In genomic region chr11:66907751-66908173, GRCh38 we compare ENCODE assay signal across 21 cellular contexts. TPM values are rescaled to one million over a fixed set of nuclear protein-coding genes. Genes with fewer than 3 reads are reported as not detected.
DNase-seq lines count a peak whose midpoint lies in the region; ATAC-seq, FAIRE-seq and TF ChIP-seq lines count a peak whose summit lies in the region.
"Had no signal": no experiment of that assay in that cellular context is flagged by ENCODE, and none has a peak within 500 bp of the region (broad histone marks: within the 10 kb centered on the region; RNA-seq: fewer than 3 reads in every experiment).

No MANE protein-coding gene starts in this region.

- no peak overlapping the region for H4K5ac ChIP-seq in mesendoderm (ENCODE audit: low read length)

- no peak overlapping the region for H3K56ac ChIP-seq in mesendoderm (ENCODE audit: low read length)

- no peak overlapping the region for H2BK5ac ChIP-seq in mesendoderm (ENCODE audit: low read length)

- no peak overlapping the region for H2BK15ac ChIP-seq in mesendoderm (replicated peaks; ENCODE audit: low read depth)

- WGBS in mesendoderm (ENCODE audit: extremely low coverage, insufficient coverage, low lambda C conversion rate): no CpG with 5 or more reads among the region's 6 CpGs

- TF ChIP-seq CTCF in brain (conservative IDR thresholded peaks at IDR 0.05): no peak
- TF ChIP-seq CTCF in kidney (IDR thresholded peaks at IDR 0.05; ENCODE audit: borderline replicate concordance, extremely low read depth, insufficient read depth): no peak
- no peak for TF ChIP-seq CTCF in progenitor cell of endocrine pancreas (IDR thresholded peaks at IDR 0.05; ENCODE audit: unreplicated experiment)

- peaks cover 43% of the 10 kb centered on the region for H3K4me1 Mint-ChIP-seq in brain
- H3K4me1 Mint-ChIP-seq in progenitor cell of endocrine pancreas (ENCODE audit: low read depth): peaks cover 12% of the 10 kb centered on the region
- H3K4me1 Mint-ChIP-seq: activated CD4-positive, alpha-beta memory T cell treated with anti-CD3 and anti-CD28 coated beads, Interleukin-2, amount 10 ng/mL, durations not matched to agents 7 days and 5 days had no signal

- H2AK5ac ChIP-seq in mesendoderm (ENCODE audit: low read length): no peak overlapping the region

- peak overlapping the region; percentile 18 to 61 for H3K27ac ChIP-seq in kidney (ENCODE audit: low read depth in 2 of 2, low read length in 2 of 2)
- H3K27ac ChIP-seq in mesendoderm (ENCODE audit: low read depth, low read length): no peak overlapping the region
- H3K27ac ChIP-seq: WERI-Rb-1 had no signal

- H3K4me3 Mint-ChIP-seq in brain (no peak overlapping the region), progenitor cell of endocrine pancreas (ENCODE audit: low read depth) (no peak overlapping the region)
- H3K4me3 Mint-ChIP-seq: activated CD4-positive, alpha-beta memory T cell treated with anti-CD3 and anti-CD28 coated beads, Interleukin-2, amount 10 ng/mL, durations not matched to agents 7 days and 5 days; activated T-cell treated with anti-CD3 and anti-CD28 coated beads, Interleukin-2, amount 50 U/mL, for 4 hours; CD8-positive, alpha-beta T cell; dendritic cell treated with granulocyte-macrophage colony-stimulating factor and Interleukin-4, amounts not matched to agents 40 ng/mL and 50 ng/mL, for 4 days had no signal

- H3K27me3 ChIP-seq in mesendoderm (ENCODE audit: insufficient read depth, low read length, poor library complexity): no peaks in the 10 kb centered on the region

- H3K9me3 Mint-ChIP-seq in brain (no peaks in the 10 kb centered on the region), progenitor cell of endocrine pancreas (ENCODE audit: low read depth) (no peaks in the 10 kb centered on the region)
- H3K9me3 Mint-ChIP-seq: activated CD4-positive, alpha-beta memory T cell treated with anti-CD3 and anti-CD28 coated beads, Interleukin-2, amount 10 ng/mL, durations not matched to agents 7 days and 5 days; activated naive CD4-positive, alpha-beta T cell treated with anti-CD3 and anti-CD28 coated beads, Interleukin-2, amount 50 U/mL, for 72 hours; activated T-cell treated with anti-CD3 and anti-CD28 coated beads, Interleukin-2, amount 50 U/mL, for 4 hours; CD8-positive, alpha-beta T cell; dendritic cell treated with granulocyte-macrophage colony-stimulating factor and Interleukin-4, amounts not matched to agents 40 ng/mL and 50 ng/mL, for 4 days had no signal

- H3K27ac Mint-ChIP-seq in brain (peak overlapping the region; percentile 7 to 63 (median 25)), progenitor cell of endocrine pancreas (peak overlapping the region; percentile 49)
- H3K27ac Mint-ChIP-seq: activated CD4-positive, alpha-beta memory T cell treated with anti-CD3 and anti-CD28 coated beads, Interleukin-2, amount 10 ng/mL, durations not matched to agents 7 days and 5 days; CD8-positive, alpha-beta T cell; dendritic cell treated with granulocyte-macrophage colony-stimulating factor and Interleukin-4, amounts not matched to agents 40 ng/mL and 50 ng/mL, for 4 days had no signal

- H3K79me2 ChIP-seq in mesendoderm (ENCODE audit: control insufficient read depth, insufficient read depth, low read length): no peaks in the 10 kb centered on the region

- DNase-seq in HEK293T (ENCODE audit: extremely low spot score) (no peak), kidney (peak; percentile 83), progenitor cell of endocrine pancreas (ENCODE audit: low spot score, unreplicated experiment) (no peak), mesendoderm (no peak), kidney glomerular epithelial cell (lab: John Stamatoyannopoulos, UW) (no peak), ACHN (no peak)
- DNase-seq: activated CD4-positive, alpha-beta memory T cell treated with anti-CD3 and anti-CD28 coated beads, Interleukin-2, amount 10 ng/mL, durations not matched to agents 7 days and 5 days; activated T-cell treated with anti-CD3 and anti-CD28 coated beads, Interleukin-2, amount 50 U/mL, for 4 hours; CD8-positive, alpha-beta T cell; DND-41; MV-4-11; NCI-H2029 treated with DMSO at 0.1 percent for 48 hours; NCI-H524; SHP77 treated with DMSO at 0.1 percent for 48 hours; stimulated activated CD4-positive, alpha-beta T cell treated with anti-CD3 and anti-CD28 coated beads, Interleukin-4, amount 100 ng/mL, for 1 hour; WERI-Rb-1 had no signal

- no peak for FAIRE-seq in kidney (lab: Jason Lieb, UNC)

- no peak overlapping the region for H3K4me2 ChIP-seq in mesendoderm (ENCODE audit: low read length)

- no peak overlapping the region for H4K8ac ChIP-seq in mesendoderm (ENCODE audit: low read depth, low read length)

- in situ Hi-C loops in ACHN (cut with HindIII; ENCODE audit: low pct_ligation_motif_present, low pct_unique_long_range_greater_than_20kb, low sequenced_read_pairs): no loop called here

- H3K36me3 ChIP-seq in kidney (ENCODE audit: control insufficient read depth in 1 of 2, insufficient read depth in 2 of 2, low read length in 2 of 2) (no peaks in the 10 kb centered on the region), mesendoderm (ENCODE audit: control insufficient read depth, insufficient read depth, low read length) (no peaks in the 10 kb centered on the region)
- H3K36me3 ChIP-seq: WERI-Rb-1 had no signal

- H3K18ac ChIP-seq in mesendoderm (ENCODE audit: low read length): no peak overlapping the region

- CTCF ChIA-PET in HEK293T (lab: Yijun Ruan, JAX): no interaction called here

- peak overlapping the region in 1 of 2 donors; percentile 69 for H3K9ac ChIP-seq in kidney (ENCODE audit: low read length in 2 of 2)
- no peak overlapping the region for H3K9ac ChIP-seq in mesendoderm (ENCODE audit: low read length)

- no peaks in the 10 kb centered on the region for H3K79me1 ChIP-seq in mesendoderm (ENCODE audit: low read length)

- no peak overlapping the region for H2BK120ac ChIP-seq in mesendoderm (ENCODE audit: low read depth, low read length)

- no peak overlapping the region for H3K23ac ChIP-seq in mesendoderm (ENCODE audit: low read length)

- intact Hi-C loops in kidney (cut with DNase I): no loop called here

- POLR2A ChIA-PET in HEK293T (lab: Yijun Ruan, JAX): interaction anchor here (1.5 kb wide), 1 partner anchor 52 kb away, joined by 3 read pairs; no protein-coding TSS in a partner anchor

- no peak overlapping the region for H3K4ac ChIP-seq in mesendoderm (ENCODE audit: low read depth, low read length)

- no peaks in the 10 kb centered on the region for H3K9me3 ChIP-seq in kidney (ENCODE audit: control insufficient read depth in 1 of 2, low read length in 2 of 2)

- H3K36me3 Mint-ChIP-seq in brain (no peaks in the 10 kb centered on the region), progenitor cell of endocrine pancreas (ENCODE audit: insufficient read depth) (no peaks in the 10 kb centered on the region)
- H3K36me3 Mint-ChIP-seq: activated naive CD4-positive, alpha-beta T cell treated with anti-CD3 and anti-CD28 coated beads, Interleukin-2, amount 50 U/mL, for 72 hours; CD8-positive, alpha-beta T cell had no signal

- H3K4me3 ChIP-seq in kidney (ENCODE audit: low read length in 2 of 2): peak overlapping the region in 1 of 2 donors; percentile 62
- no peak overlapping the region for H3K4me3 ChIP-seq in mesendoderm (ENCODE audit: low read length)
- H3K4me3 ChIP-seq: skin epidermis had no signal

- H3K27me3 Mint-ChIP-seq in brain (no peaks in the 10 kb centered on the region), progenitor cell of endocrine pancreas (no peaks in the 10 kb centered on the region)
- H3K27me3 Mint-ChIP-seq: activated CD4-positive, alpha-beta memory T cell treated with anti-CD3 and anti-CD28 coated beads, Interleukin-2, amount 10 ng/mL, durations not matched to agents 7 days and 5 days had no signal

- ATAC-seq in HG03521 (IDR thresholded peaks at IDR 0.05; ENCODE audit: unreplicated experiment): no peak
- ATAC-seq: activated naive CD4-positive, alpha-beta T cell treated with anti-CD3 and anti-CD28 coated beads, Interleukin-2, amount 50 U/mL, for 72 hours; activated T-cell treated with anti-CD3 and anti-CD28 coated beads, Interleukin-2, amount 50 U/mL, for 4 hours; CD8-positive, alpha-beta T cell had no signal

- H3K4me1 ChIP-seq in kidney (ENCODE audit: control insufficient read depth in 1 of 2, insufficient read depth in 1 of 2, low read depth in 1 of 2, low read length in 2 of 2) (peaks cover 9 to 14% of the 10 kb centered on the region in 2 donors), mesendoderm (ENCODE audit: control insufficient read depth, low read depth, low read length) (peaks cover 1% of the 10 kb centered on the region)

TF ChIP-seq in HEK293T, 16 proteins besides CTCF, POLR2A, EP300 and RAD21:
- TF ChIP-seq ELF4 (IDR thresholded peaks at IDR 0.05) (no peak), BHLHE40 (IDR thresholded peaks at IDR 0.05; ENCODE audit: borderline replicate concordance) (no peak), SUZ12 (IDR thresholded peaks at IDR 0.05) (no peak), PKNOX1 (IDR thresholded peaks at IDR 0.05) (peak; percentile 7; the same call in 1 of the 2 replicates), FOXA1 (IDR thresholded peaks at IDR 0.05) (no peak), TARDBP (IDR thresholded peaks at IDR 0.05) (no peak)
TF ChIP-seq in HEK293T: peak in this region for 1.

RNA-seq across cellular contexts. Expression of gene PC, which starts 50.4 kb away (rescaled TPM):
- polyA plus RNA-seq in brain (ENCODE audit: insufficient read depth, low read depth, low replicate concordance): 86.0 TPM
- 20.8 TPM for total RNA-seq in kidney
- 95.2 TPM for polyA plus RNA-seq in kidney (ENCODE audit: insufficient read depth, low read depth, low replicate concordance)
- 25.0 and 26.5 TPM in 2 replicates for total RNA-seq in progenitor cell of endocrine pancreas
- polyA plus RNA-seq in mesendoderm (2013, experiment 1 of 2): 4.0 TPM
- 3.8 TPM for polyA plus RNA-seq in mesendoderm (2013, experiment 2 of 2)

RNA-seq across cellular contexts. Expression of gene LRFN4, which starts 50.9 kb away (rescaled TPM):
- polyA plus RNA-seq in brain (ENCODE audit: insufficient read depth, low read depth, low replicate concordance) (34.4 TPM), kidney (ENCODE audit: insufficient read depth, low read depth, low replicate concordance) (6.8 TPM)
- total RNA-seq in kidney (22.3 TPM), progenitor cell of endocrine pancreas (19.6 and 20.2 TPM in 2 replicates)
- 27.4 TPM for polyA plus RNA-seq in mesendoderm (2013, experiment 1 of 2)
- 27.5 TPM for polyA plus RNA-seq in mesendoderm (2013, experiment 2 of 2)
